ENCODE assay signal across 1 cellular context in the genomic region with DNA sequence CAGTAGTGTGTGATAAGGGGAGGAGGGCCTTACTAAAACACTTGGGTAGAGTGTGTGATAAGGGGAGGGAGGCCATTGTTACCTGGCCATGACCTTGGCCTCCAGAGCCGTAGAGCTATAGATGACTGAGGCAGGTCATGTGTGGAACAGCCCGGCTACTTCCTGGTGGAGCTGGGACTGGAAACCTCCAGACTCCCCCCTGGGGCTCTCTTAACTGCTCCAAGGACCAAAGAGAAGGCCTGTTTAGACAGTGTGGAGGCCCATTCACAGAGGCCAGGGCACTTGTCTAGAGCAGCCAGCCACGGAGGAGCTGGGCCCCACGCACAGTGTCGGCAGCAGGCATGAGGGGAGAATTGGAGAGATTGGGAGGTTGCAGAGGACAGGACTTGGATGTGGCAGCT.
A peak's percentile ranks its signal among the peaks of the same experiment; 100 is the strongest.
TF ChIP-seq lines count a peak whose summit lies in the region.

No MANE protein-coding gene starts in this region.

TF ChIP-seq in HepG2, 621 proteins besides CTCF, POLR2A, EP300 and RAD21 (continued from another document and continues in another):
- TF ChIP-seq CBX2 (IDR thresholded peaks at IDR 0.05; ENCODE audit: low read depth, low read length) (no peak), CBX2 (CRISPR knock-in tag; IDR thresholded peaks at IDR 0.05; ENCODE audit: low read depth) (no peak), STAG1 (CRISPR knock-in tag; IDR thresholded peaks at IDR 0.05) (no peak), ASH2L (IDR thresholded peaks at IDR 0.05; ENCODE audit: insufficient read length, low read depth, low read length) (no peak), ZSCAN29 (CRISPR knock-in tag; conservative IDR thresholded peaks at IDR 0.05) (no peak), ZNF354B (CRISPR knock-in tag; IDR thresholded peaks at IDR 0.05) (no peak), RARG (CRISPR knock-in tag; IDR thresholded peaks at IDR 0.05; ENCODE audit: low read depth) (no peak), RXRA (CRISPR knock-in tag; IDR thresholded peaks at IDR 0.05) (peak; percentile 69; the same call in 1 of the 2 replicates), NFRKB (IDR thresholded peaks at IDR 0.05) (no peak), ETV6 (CRISPR knock-in tag; conservative IDR thresholded peaks at IDR 0.05) (no peak), RFXANK (CRISPR knock-in tag; IDR thresholded peaks at IDR 0.05) (no peak), SOX6 (IDR thresholded peaks at IDR 0.05) (no peak), SOX6 (CRISPR knock-in tag; IDR thresholded peaks at IDR 0.05) (peak; percentile 70), NRL (CRISPR knock-in tag; IDR thresholded peaks at IDR 0.05; ENCODE audit: borderline replicate concordance) (no peak), TAF15 (IDR thresholded peaks at IDR 0.05; ENCODE audit: low read depth, low read length, poor library complexity, severe bottlenecking) (no peak), NPAS2 (CRISPR knock-in tag; IDR thresholded peaks at IDR 0.05; ENCODE audit: borderline replicate concordance) (no peak), BCL6 (CRISPR knock-in tag; IDR thresholded peaks at IDR 0.05) (peak; percentile 75), ZNF777 (CRISPR knock-in tag; IDR thresholded peaks at IDR 0.05) (no peak), SALL2 (CRISPR knock-in tag; IDR thresholded peaks at IDR 0.05) (no peak), ATF7-NPFF (CRISPR knock-in tag; IDR thresholded peaks at IDR 0.05; ENCODE audit: low read depth) (no peak), KLF13 (CRISPR knock-in tag; IDR thresholded peaks at IDR 0.05) (no peak), MED13 (CRISPR knock-in tag; IDR thresholded peaks at IDR 0.05) (no peak), PHB2 (IDR thresholded peaks at IDR 0.05; ENCODE audit: partially characterized antibody) (no peak), SETDB1 (CRISPR knock-in tag; IDR thresholded peaks at IDR 0.05; ENCODE audit: borderline replicate concordance) (no peak), ZNF232 (CRISPR knock-in tag; IDR thresholded peaks at IDR 0.05; ENCODE audit: borderline replicate concordance) (no peak), GATAD2A (CRISPR knock-in tag; IDR thresholded peaks at IDR 0.05) (peak; percentile 29; the same call in 1 of the 2 replicates), RCOR2 (CRISPR knock-in tag; IDR thresholded peaks at IDR 0.05) (no peak), ZNF468 (CRISPR knock-in tag; IDR thresholded peaks at IDR 0.05) (no peak), ZSCAN21 (CRISPR knock-in tag; IDR thresholded peaks at IDR 0.05; ENCODE audit: borderline replicate concordance) (no peak), ZNF101 (CRISPR knock-in tag; IDR thresholded peaks at IDR 0.05; ENCODE audit: borderline replicate concordance, low read depth) (no peak), ZNF234 (CRISPR knock-in tag; conservative IDR thresholded peaks at IDR 0.05) (no peak), ZSCAN20 (CRISPR knock-in tag; IDR thresholded peaks at IDR 0.05; ENCODE audit: borderline replicate concordance) (no peak), GTF2F1 (IDR thresholded peaks at IDR 0.05; ENCODE audit: low read length) (no peak), ZNF367 (CRISPR knock-in tag; IDR thresholded peaks at IDR 0.05; ENCODE audit: borderline replicate concordance) (no peak), RBM22 (optimal IDR thresholded peaks at IDR 0.05; ENCODE audit: low read length) (peak; percentile 64), KMT2B (CRISPR knock-in tag; IDR thresholded peaks at IDR 0.05) (no peak)
- TF ChIP-seq, protein P1, sequence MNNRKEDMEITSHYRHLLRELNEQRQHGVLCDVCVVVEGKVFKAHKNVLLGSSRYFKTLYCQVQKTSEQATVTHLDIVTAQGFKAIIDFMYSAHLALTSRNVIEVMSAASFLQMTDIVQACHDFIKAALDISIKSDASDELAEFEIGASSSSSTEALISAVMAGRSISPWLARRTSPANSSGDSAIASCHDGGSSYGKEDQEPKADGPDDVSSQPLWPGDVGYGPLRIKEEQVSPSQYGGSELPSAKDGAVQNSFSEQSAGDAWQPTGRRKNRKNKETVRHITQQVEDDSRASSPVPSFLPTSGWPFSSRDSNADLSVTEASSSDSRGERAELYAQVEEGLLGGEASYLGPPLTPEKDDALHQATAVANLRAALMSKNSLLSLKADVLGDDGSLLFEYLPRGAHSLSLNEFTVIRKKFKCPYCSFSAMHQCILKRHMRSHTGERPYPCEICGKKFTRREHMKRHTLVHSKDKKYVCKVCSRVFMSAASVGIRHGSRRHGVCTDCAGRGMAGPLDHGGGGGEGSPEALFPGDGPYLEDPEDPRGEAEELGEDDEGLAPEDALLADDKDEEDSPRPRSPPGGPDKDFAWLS (CRISPR knock-in tag; IDR thresholded peaks at IDR 0.05; ENCODE audit: borderline replicate concordance) = no peak
- TF ChIP-seq, protein P2, sequence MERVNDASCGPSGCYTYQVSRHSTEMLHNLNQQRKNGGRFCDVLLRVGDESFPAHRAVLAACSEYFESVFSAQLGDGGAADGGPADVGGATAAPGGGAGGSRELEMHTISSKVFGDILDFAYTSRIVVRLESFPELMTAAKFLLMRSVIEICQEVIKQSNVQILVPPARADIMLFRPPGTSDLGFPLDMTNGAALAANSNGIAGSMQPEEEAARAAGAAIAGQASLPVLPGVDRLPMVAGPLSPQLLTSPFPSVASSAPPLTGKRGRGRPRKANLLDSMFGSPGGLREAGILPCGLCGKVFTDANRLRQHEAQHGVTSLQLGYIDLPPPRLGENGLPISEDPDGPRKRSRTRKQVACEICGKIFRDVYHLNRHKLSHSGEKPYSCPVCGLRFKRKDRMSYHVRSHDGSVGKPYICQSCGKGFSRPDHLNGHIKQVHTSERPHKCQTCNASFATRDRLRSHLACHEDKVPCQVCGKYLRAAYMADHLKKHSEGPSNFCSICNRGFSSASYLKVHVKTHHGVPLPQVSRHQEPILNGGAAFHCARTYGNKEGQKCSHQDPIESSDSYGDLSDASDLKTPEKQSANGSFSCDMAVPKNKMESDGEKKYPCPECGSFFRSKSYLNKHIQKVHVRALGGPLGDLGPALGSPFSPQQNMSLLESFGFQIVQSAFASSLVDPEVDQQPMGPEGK (CRISPR knock-in tag; IDR thresholded peaks at IDR 0.05) = no peak; the same call in 1 of the 2 replicates
- TF ChIP-seq, protein P3, sequence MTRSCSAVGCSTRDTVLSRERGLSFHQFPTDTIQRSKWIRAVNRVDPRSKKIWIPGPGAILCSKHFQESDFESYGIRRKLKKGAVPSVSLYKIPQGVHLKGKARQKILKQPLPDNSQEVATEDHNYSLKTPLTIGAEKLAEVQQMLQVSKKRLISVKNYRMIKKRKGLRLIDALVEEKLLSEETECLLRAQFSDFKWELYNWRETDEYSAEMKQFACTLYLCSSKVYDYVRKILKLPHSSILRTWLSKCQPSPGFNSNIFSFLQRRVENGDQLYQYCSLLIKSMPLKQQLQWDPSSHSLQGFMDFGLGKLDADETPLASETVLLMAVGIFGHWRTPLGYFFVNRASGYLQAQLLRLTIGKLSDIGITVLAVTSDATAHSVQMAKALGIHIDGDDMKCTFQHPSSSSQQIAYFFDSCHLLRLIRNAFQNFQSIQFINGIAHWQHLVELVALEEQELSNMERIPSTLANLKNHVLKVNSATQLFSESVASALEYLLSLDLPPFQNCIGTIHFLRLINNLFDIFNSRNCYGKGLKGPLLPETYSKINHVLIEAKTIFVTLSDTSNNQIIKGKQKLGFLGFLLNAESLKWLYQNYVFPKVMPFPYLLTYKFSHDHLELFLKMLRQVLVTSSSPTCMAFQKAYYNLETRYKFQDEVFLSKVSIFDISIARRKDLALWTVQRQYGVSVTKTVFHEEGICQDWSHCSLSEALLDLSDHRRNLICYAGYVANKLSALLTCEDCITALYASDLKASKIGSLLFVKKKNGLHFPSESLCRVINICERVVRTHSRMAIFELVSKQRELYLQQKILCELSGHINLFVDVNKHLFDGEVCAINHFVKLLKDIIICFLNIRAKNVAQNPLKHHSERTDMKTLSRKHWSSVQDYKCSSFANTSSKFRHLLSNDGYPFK (CRISPR knock-in tag; IDR thresholded peaks at IDR 0.05; ENCODE audit: borderline replicate concordance) = no peak
- TF ChIP-seq, protein P4, sequence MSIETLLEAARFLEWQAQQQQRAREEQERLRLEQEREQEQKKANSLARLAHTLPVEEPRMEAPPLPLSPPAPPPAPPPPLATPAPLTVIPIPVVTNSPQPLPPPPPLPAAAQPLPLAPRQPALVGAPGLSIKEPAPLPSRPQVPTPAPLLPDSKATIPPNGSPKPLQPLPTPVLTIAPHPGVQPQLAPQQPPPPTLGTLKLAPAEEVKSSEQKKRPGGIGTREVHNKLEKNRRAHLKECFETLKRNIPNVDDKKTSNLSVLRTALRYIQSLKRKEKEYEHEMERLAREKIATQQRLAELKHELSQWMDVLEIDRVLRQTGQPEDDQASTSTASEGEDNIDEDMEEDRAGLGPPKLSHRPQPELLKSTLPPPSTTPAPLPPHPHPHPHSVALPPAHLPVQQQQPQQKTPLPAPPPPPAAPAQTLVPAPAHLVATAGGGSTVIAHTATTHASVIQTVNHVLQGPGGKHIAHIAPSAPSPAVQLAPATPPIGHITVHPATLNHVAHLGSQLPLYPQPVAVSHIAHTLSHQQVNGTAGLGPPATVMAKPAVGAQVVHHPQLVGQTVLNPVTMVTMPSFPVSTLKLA (IDR thresholded peaks at IDR 0.05) = no peak
- TF ChIP-seq, protein P5, sequence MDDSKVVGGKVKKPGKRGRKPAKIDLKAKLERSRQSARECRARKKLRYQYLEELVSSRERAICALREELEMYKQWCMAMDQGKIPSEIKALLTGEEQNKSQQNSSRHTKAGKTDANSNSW (CRISPR knock-in tag; IDR thresholded peaks at IDR 0.05; ENCODE audit: borderline replicate concordance) = no peak
- TF ChIP-seq, protein P6, sequence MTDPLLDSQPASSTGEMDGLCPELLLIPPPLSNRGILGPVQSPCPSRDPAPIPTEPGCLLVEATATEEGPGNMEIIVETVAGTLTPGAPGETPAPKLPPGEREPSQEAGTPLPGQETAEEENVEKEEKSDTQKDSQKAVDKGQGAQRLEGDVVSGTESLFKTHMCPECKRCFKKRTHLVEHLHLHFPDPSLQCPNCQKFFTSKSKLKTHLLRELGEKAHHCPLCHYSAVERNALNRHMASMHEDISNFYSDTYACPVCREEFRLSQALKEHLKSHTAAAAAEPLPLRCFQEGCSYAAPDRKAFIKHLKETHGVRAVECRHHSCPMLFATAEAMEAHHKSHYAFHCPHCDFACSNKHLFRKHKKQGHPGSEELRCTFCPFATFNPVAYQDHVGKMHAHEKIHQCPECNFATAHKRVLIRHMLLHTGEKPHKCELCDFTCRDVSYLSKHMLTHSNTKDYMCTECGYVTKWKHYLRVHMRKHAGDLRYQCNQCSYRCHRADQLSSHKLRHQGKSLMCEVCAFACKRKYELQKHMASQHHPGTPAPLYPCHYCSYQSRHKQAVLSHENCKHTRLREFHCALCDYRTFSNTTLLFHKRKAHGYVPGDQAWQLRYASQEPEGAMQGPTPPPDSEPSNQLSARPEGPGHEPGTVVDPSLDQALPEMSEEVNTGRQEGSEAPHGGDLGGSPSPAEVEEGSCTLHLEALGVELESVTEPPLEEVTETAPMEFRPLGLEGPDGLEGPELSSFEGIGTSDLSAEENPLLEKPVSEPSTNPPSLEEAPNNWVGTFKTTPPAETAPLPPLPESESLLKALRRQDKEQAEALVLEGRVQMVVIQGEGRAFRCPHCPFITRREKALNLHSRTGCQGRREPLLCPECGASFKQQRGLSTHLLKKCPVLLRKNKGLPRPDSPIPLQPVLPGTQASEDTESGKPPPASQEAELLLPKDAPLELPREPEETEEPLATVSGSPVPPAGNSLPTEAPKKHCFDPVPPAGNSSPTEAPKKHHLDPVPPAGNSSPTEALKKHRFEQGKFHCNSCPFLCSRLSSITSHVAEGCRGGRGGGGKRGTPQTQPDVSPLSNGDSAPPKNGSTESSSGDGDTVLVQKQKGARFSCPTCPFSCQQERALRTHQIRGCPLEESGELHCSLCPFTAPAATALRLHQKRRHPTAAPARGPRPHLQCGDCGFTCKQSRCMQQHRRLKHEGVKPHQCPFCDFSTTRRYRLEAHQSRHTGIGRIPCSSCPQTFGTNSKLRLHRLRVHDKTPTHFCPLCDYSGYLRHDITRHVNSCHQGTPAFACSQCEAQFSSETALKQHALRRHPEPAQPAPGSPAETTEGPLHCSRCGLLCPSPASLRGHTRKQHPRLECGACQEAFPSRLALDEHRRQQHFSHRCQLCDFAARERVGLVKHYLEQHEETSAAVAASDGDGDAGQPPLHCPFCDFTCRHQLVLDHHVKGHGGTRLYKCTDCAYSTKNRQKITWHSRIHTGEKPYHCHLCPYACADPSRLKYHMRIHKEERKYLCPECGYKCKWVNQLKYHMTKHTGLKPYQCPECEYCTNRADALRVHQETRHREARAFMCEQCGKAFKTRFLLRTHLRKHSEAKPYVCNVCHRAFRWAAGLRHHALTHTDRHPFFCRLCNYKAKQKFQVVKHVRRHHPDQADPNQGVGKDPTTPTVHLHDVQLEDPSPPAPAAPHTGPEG (CRISPR knock-in tag; IDR thresholded peaks at IDR 0.05) = no peak
- TF ChIP-seq, protein P7, sequence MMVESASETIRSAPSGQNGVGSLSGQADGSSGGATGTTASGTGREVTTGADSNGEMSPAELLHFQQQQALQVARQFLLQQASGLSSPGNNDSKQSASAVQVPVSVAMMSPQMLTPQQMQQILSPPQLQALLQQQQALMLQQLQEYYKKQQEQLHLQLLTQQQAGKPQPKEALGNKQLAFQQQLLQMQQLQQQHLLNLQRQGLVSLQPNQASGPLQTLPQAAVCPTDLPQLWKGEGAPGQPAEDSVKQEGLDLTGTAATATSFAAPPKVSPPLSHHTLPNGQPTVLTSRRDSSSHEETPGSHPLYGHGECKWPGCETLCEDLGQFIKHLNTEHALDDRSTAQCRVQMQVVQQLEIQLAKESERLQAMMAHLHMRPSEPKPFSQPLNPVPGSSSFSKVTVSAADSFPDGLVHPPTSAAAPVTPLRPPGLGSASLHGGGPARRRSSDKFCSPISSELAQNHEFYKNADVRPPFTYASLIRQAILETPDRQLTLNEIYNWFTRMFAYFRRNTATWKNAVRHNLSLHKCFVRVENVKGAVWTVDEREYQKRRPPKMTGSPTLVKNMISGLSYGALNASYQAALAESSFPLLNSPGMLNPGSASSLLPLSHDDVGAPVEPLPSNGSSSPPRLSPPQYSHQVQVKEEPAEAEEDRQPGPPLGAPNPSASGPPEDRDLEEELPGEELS (CRISPR knock-in tag; IDR thresholded peaks at IDR 0.05) = no peak
- TF ChIP-seq, protein P8, sequence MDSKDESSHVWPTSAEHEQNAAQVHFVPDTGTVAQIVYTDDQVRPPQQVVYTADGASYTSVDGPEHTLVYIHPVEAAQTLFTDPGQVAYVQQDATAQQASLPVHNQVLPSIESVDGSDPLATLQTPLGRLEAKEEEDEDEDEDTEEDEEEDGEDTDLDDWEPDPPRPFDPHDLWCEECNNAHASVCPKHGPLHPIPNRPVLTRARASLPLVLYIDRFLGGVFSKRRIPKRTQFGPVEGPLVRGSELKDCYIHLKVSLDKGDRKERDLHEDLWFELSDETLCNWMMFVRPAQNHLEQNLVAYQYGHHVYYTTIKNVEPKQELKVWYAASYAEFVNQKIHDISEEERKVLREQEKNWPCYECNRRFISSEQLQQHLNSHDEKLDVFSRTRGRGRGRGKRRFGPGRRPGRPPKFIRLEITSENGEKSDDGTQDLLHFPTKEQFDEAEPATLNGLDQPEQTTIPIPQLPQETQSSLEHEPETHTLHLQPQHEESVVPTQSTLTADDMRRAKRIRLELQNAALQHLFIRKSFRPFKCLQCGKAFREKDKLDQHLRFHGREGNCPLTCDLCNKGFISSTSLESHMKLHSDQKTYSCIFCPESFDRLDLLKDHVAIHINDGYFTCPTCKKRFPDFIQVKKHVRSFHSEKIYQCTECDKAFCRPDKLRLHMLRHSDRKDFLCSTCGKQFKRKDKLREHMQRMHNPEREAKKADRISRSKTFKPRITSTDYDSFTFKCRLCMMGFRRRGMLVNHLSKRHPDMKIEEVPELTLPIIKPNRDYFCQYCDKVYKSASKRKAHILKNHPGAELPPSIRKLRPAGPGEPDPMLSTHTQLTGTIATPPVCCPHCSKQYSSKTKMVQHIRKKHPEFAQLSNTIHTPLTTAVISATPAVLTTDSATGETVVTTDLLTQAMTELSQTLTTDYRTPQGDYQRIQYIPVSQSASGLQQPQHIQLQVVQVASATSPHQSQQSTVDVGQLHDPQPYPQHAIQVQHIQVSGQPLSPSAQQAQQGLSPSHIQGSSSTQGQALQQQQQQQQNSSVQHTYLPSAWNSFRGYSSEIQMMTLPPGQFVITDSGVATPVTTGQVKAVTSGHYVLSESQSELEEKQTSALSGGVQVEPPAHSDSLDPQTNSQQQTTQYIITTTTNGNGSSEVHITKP (CRISPR knock-in tag; IDR thresholded peaks at IDR 0.05; ENCODE audit: low read depth) = 0 out of 2 replicates have a peak, but pooled peaks have one; percentile 26
